In genomic region chr12:120439646-120440247, GRCh38 we compare ENCODE assay signal across 8 cellular contexts. TPM values are rescaled to one million over a fixed set of nuclear protein-coding genes. Genes with fewer than 3 reads are reported as not detected.
DNase-seq lines count a peak whose midpoint lies in the region; ATAC-seq and TF ChIP-seq lines count a peak whose summit lies in the region.

No MANE protein-coding gene starts in this region.

- H3K36me3 ChIP-seq in cardiac muscle cell = peaks cover 28% of the 10 kb centered on the region

- H3K9me3 ChIP-seq in cardiac muscle cell (ENCODE audit: low read depth) = no peaks in the 10 kb centered on the region

- peak; percentile 49 for ATAC-seq in left lobe of liver
- ATAC-seq in GM19351 (IDR thresholded peaks at IDR 0.05; ENCODE audit: unreplicated experiment) = no peak

- H3K4me1 ChIP-seq in cardiac muscle cell (ENCODE audit: low read depth) = peaks cover 6% of the 10 kb centered on the region

- peak; percentile 46 for TF ChIP-seq CTCF in cardiac muscle cell (IDR thresholded peaks at IDR 0.05; ENCODE audit: low read depth, low read length)
- peak; percentile 62 for TF ChIP-seq CTCF in cardiac fibroblast (IDR thresholded peaks at IDR 0.05; ENCODE audit: low read depth, low read length)

- H3K27ac ChIP-seq in cardiac muscle cell = no peak overlapping the region

- DNase-seq in cardiac muscle cell (ENCODE audit: low read depth in 1 of 2, low spot score in 1 of 2) (peak; percentile 62 to 75), cardiac septum (ENCODE audit: low spot score) (no peak), NCI-H2196 treated with DMSO at 0.1 percent for 48 hours (lab: John Stamatoyannopoulos, UW; ENCODE audit: unreplicated experiment) (peak; percentile 23), cardiac fibroblast (ENCODE audit: low read depth in 2 of 2) (peak; percentile 65 to 68), left lobe of liver (ENCODE audit: low spot score) (no peak)
- peak; percentile 51 for DNase-seq in activated CD4-positive, CD25-positive, alpha-beta regulatory T cell treated with anti-CD3 and anti-CD28 coated beads, Interleukin-2, amount 50 U/mL, for 72 hours
- peak; percentile 31 to 57 (median 55) for DNase-seq in stimulated activated CD4-positive, alpha-beta T cell treated with anti-CD3 and anti-CD28 coated beads, TNF-alpha, amount 100 ng/mL, for 4 hours (ENCODE audit: low read depth in 3 of 3)

- H3K4me3 ChIP-seq in cardiac muscle cell = no peak overlapping the region
- no peak overlapping the region for H3K4me3 ChIP-seq in cardiac fibroblast (replicated peaks in 1 of 2; ENCODE audit: low read depth in 2 of 2, low read length in 2 of 2)

- H3K27me3 ChIP-seq in cardiac muscle cell = no peaks in the 10 kb centered on the region

- intact Hi-C loops in cardiac septum (cut with DNase I) = no loop called here

RNA-seq across cellular contexts. Expression of gene COX6A1, which starts 1.8 kb away (rescaled TPM):
- total RNA-seq in cardiac muscle cell (759 and 1,227 TPM in 2 replicates), cardiac septum (232 TPM), left lobe of liver (300 TPM)
- 1,076 and 1,511 TPM in 2 replicates for polyA plus RNA-seq in cardiac muscle cell

RNA-seq across cellular contexts. Expression of gene TRIAP1, which starts 6.4 kb away (rescaled TPM):
- total RNA-seq in cardiac muscle cell = 11.9 and 21.1 TPM in 2 replicates
- 41.9 and 58.8 TPM in 2 replicates for polyA plus RNA-seq in cardiac muscle cell
- 11.9 TPM for total RNA-seq in cardiac septum
- 16.6 TPM for total RNA-seq in left lobe of liver

RNA-seq across cellular contexts. Expression of gene GATC, which starts 6.5 kb away (rescaled TPM):
- total RNA-seq in cardiac muscle cell = 13.8 and 19.3 TPM in 2 replicates
- polyA plus RNA-seq in cardiac muscle cell = 11.4 and 12.7 TPM in 2 replicates
- 12.9 TPM for total RNA-seq in cardiac septum
- 22.9 TPM for total RNA-seq in left lobe of liver

RNA-seq across cellular contexts. Expression of gene SRSF9, which starts 29.8 kb away (rescaled TPM):
- total RNA-seq in cardiac muscle cell (126 and 131 TPM in 2 replicates), cardiac septum (38.6 TPM), left lobe of liver (57.8 TPM)
- polyA plus RNA-seq in cardiac muscle cell = 195 and 205 TPM in 2 replicates

RNA-seq across cellular contexts. Expression of gene DYNLL1, which starts 56.2 kb away (rescaled TPM):
- 186 and 248 TPM in 2 replicates for total RNA-seq in cardiac muscle cell
- polyA plus RNA-seq in cardiac muscle cell = 534 and 546 TPM in 2 replicates
- 243 TPM for total RNA-seq in cardiac septum
- 95.7 TPM for total RNA-seq in left lobe of liver

Comparison
In these comparisons a context has a peak if more than half of its experiments do, and no peak if none do; other contexts are left out.
1. DNase-seq: peak in cardiac muscle cell (2 of 2), NCI-H2196 treated with DMSO at 0.1 percent for 48 hours (single experiment), activated CD4-positive, CD25-positive, alpha-beta regulatory T cell treated with anti-CD3 and anti-CD28 coated beads, Interleukin-2, amount 50 U/mL, for 72 hours (single experiment), cardiac fibroblast (2 of 2) and stimulated activated CD4-positive, alpha-beta T cell treated with anti-CD3 and anti-CD28 coated beads, TNF-alpha, amount 100 ng/mL, for 4 hours (3 of 3); none in cardiac septum (single experiment) and left lobe of liver (single experiment).